ENCODE assay signal across 8 cellular contexts in genomic region chr3:197002701-197003454, GRCh38. TPM values are rescaled to one million over a fixed set of nuclear protein-coding genes. Genes with fewer than 3 reads are reported as not detected.
DNase-seq lines count a peak whose midpoint lies in the region; ATAC-seq and TF ChIP-seq lines count a peak whose summit lies in the region.

No MANE protein-coding gene starts in this region.

- CTCF ChIA-PET in activated CD8-positive, alpha-beta T cell treated with anti-CD3 and anti-CD28 coated beads for 36 hours (lab: Charles Lee): interaction anchor here (0.7 to 4.8 kb wide), 8 partner anchors 25 to 185 kb away, joined by 3 to 50 read pairs (median 4); partner anchors contain the start of gene MELTF

- POLR2A ChIA-PET in activated CD8-positive, alpha-beta T cell treated with anti-CD3 and anti-CD28 coated beads for 36 hours (lab: Charles Lee): interaction anchor here (0.6 to 3.6 kb wide), 3 partner anchors 14 to 285 kb away, joined by 3 to 17 read pairs (median 3); partner anchors contain the start of gene MELTF

- H3K27ac Mint-ChIP-seq in activated CD8-positive, alpha-beta T cell treated with anti-CD3 and anti-CD28 coated beads for 36 hours: no peak overlapping the region
- H3K27ac Mint-ChIP-seq in memory B cell: no peak overlapping the region

- peaks cover 8% of the 10 kb centered on the region for H3K4me1 Mint-ChIP-seq in activated CD8-positive, alpha-beta T cell treated with anti-CD3 and anti-CD28 coated beads for 36 hours (ENCODE audit: low read depth)
- H3K4me1 Mint-ChIP-seq in memory B cell: peaks cover 3% of the 10 kb centered on the region

- peak overlapping the region; percentile 63 for H3K4me3 ChIP-seq in AG10803 (ENCODE audit: low read length)

- ATAC-seq in GM18867 (IDR thresholded peaks at IDR 0.05; ENCODE audit: unreplicated experiment): peak; percentile 79
- peak; percentile 61 for ATAC-seq in HG03095 (IDR thresholded peaks at IDR 0.05; ENCODE audit: unreplicated experiment)
- ATAC-seq in activated CD8-positive, alpha-beta T cell treated with anti-CD3 and anti-CD28 coated beads for 36 hours: peak; percentile 80
- peak; percentile 79 for ATAC-seq in memory B cell (ENCODE audit: low read depth)

- TF ChIP-seq CTCF in AG10803 (conservative IDR thresholded peaks at IDR 0.05; ENCODE audit: low read length): peak; percentile 38
- TF ChIP-seq CTCF in activated CD8-positive, alpha-beta T cell treated with anti-CD3 and anti-CD28 coated beads for 36 hours (IDR thresholded peaks at IDR 0.05): peak; percentile 76

- DNase-seq in AG10803 (ENCODE audit: low read depth) (peak; percentile 62), NCI-H2227 treated with DMSO at 0.1 percent for 48 hours (lab: John Stamatoyannopoulos, UW) (peak; percentile 19), memory B cell (ENCODE audit: low spot score in 2 of 2) (peak; percentile 84 to 93)
- DNase-seq in activated CD8-positive, alpha-beta T cell treated with anti-CD3 and anti-CD28 coated beads for 36 hours: peak; percentile 82
- peak; percentile 80 for DNase-seq in effector CD8-positive, alpha-beta T cell (lab: John Stamatoyannopoulos, UW)
- DNase-seq in stimulated activated CD8-positive, alpha-beta memory T cell treated with anti-CD3 and anti-CD28 coated beads, Interleukin-12 subunit alpha, Interleukin-12 subunit beta, amount 100 ng/mL, for 4 hours (ENCODE audit: low read depth): peak; percentile 73

- no peak overlapping the region for H3K4me3 Mint-ChIP-seq in activated CD8-positive, alpha-beta T cell treated with anti-CD3 and anti-CD28 coated beads for 36 hours
- H3K4me3 Mint-ChIP-seq in memory B cell: no peak overlapping the region

- intact Hi-C loops in activated CD8-positive, alpha-beta T cell treated with anti-CD3 and anti-CD28 coated beads for 36 hours (cut with micrococcal nuclease): no loop called here

- H3K36me3 Mint-ChIP-seq in activated CD8-positive, alpha-beta T cell treated with anti-CD3 and anti-CD28 coated beads for 36 hours (ENCODE audit: low read depth): no peaks in the 10 kb centered on the region
- H3K36me3 Mint-ChIP-seq in memory B cell: no peaks in the 10 kb centered on the region

- no peaks in the 10 kb centered on the region for H3K9me3 Mint-ChIP-seq in activated CD8-positive, alpha-beta T cell treated with anti-CD3 and anti-CD28 coated beads for 36 hours
- no peaks in the 10 kb centered on the region for H3K9me3 Mint-ChIP-seq in memory B cell

- no peaks in the 10 kb centered on the region for H3K27me3 Mint-ChIP-seq in activated CD8-positive, alpha-beta T cell treated with anti-CD3 and anti-CD28 coated beads for 36 hours
- peaks cover 3% of the 10 kb centered on the region for H3K27me3 Mint-ChIP-seq in memory B cell

RNA-seq across cellular contexts. Expression of gene MELTF, which starts 26.7 kb away (rescaled TPM):
- 1 to 10 TPM; 3.4 to 3.5 TPM for total RNA-seq in activated CD8-positive, alpha-beta T cell treated with anti-CD3 and anti-CD28 coated beads for 36 hours

RNA-seq across cellular contexts. Expression of gene PIGZ, which starts 34.2 kb away (rescaled TPM):
- under 1 TPM; 0.27 to 0.76 TPM for total RNA-seq in activated CD8-positive, alpha-beta T cell treated with anti-CD3 and anti-CD28 coated beads for 36 hours

Comparison
In these comparisons a context has a peak if more than half of its experiments do, and no peak if none do; other contexts are left out.
1. Peak in every context shown above with its lines: DNase-seq, ATAC-seq and H3K4me3 ChIP-seq.
2. DNase-seq: peak in every context shown above with its lines; median percentile 88 in memory B cell; 82 in activated CD8-positive, alpha-beta T cell treated with anti-CD3 and anti-CD28 coated beads for 36 hours; 80 in effector CD8-positive, alpha-beta T cell; 73 in stimulated activated CD8-positive, alpha-beta memory T cell treated with anti-CD3 and anti-CD28 coated beads, Interleukin-12 subunit alpha, Interleukin-12 subunit beta, amount 100 ng/mL, for 4 hours; 62 in AG10803; 19 in NCI-H2227 treated with DMSO at 0.1 percent for 48 hours.